ENCODE assay signal across 2 cellular contexts in genomic region chr1:163412216-163412615, GRCh38.
TF ChIP-seq lines count a peak whose summit lies in the region.

No MANE protein-coding gene starts in this region.

TF ChIP-seq in SK-N-SH, 30 proteins besides CTCF, POLR2A, EP300 and RAD21 (continued from another document):
- no peak for TF ChIP-seq TCF12 (IDR thresholded peaks at IDR 0.05)
- TF ChIP-seq, protein P1, sequence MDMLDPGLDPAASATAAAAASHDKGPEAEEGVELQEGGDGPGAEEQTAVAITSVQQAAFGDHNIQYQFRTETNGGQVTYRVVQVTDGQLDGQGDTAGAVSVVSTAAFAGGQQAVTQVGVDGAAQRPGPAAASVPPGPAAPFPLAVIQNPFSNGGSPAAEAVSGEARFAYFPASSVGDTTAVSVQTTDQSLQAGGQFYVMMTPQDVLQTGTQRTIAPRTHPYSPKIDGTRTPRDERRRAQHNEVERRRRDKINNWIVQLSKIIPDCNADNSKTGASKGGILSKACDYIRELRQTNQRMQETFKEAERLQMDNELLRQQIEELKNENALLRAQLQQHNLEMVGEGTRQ (IDR thresholded peaks at IDR 0.05; ENCODE audit: borderline replicate concordance, low read depth, low read length): no peak
- no peak for TF ChIP-seq TEAD4 (IDR thresholded peaks at IDR 0.05; ENCODE audit: borderline replicate concordance, insufficient read depth)
- no peak for TF ChIP-seq ELF1 (IDR thresholded peaks at IDR 0.05)
- TF ChIP-seq FOXJ3 (CRISPR knock-in tag; IDR thresholded peaks at IDR 0.05): no peak
- TF ChIP-seq GATA2 (CRISPR knock-in tag; IDR thresholded peaks at IDR 0.05): no peak
- TF ChIP-seq GABPA (IDR thresholded peaks at IDR 0.05; ENCODE audit: low read depth): no peak
- TF ChIP-seq TAF1 (IDR thresholded peaks at IDR 0.05; ENCODE audit: borderline replicate concordance, low read depth, low read length): no peak

TF ChIP-seq in SK-N-SH treated with all-trans-retinoic acid at 6 μM for 48 hours, 23 proteins besides CTCF, POLR2A, EP300 and RAD21 (continued from another document):
- TF ChIP-seq CSRNP3 (CRISPR knock-in tag; IDR thresholded peaks at IDR 0.05): no peak
TF ChIP-seq in SK-N-SH treated with all-trans-retinoic acid at 6 μM for 48 hours: peak in this region for 0.
